Comparison of ENCODE assay signal across 23 cellular contexts in genomic region chrX:115178473-115178872, GRCh38. TPM values are rescaled to one million over a fixed set of nuclear protein-coding genes. Genes with fewer than 3 reads are reported as not detected.
"Had no signal": no experiment of that assay in that cellular context is flagged by ENCODE, and none has a peak within 500 bp of the region (broad histone marks: within the 10 kb centered on the region; RNA-seq: fewer than 3 reads in every experiment).

No MANE protein-coding gene starts in this region.

- H3K9me3 ChIP-seq: SJCRH30 had no signal

- DNase-seq: KBM-7, NCI-H1092, NCI-H1105 treated with DMSO at 0.1 percent for 48 hours, NCI-H1436, NCI-H187, NCI-H2029, NCI-H2081 treated with DMSO at 0.1 percent for 48 hours, NCI-H2171, NCI-H446, NCI-H510A, NCI-H524 treated with DMSO at 0.1 percent for 48 hours, NCI-H69, NCI-H774, PC-3, SHP77 treated with DMSO at 0.1 percent for 48 hours, SJCRH30 had no signal

- H3K4me3 ChIP-seq: SJCRH30 had no signal

- H3K27me3 ChIP-seq: SJCRH30 had no signal

- H3K27ac ChIP-seq: SJCRH30 had no signal

- ATAC-seq: Panc1, PC-3, Right ventricle myocardium inferior, SK-N-SH treated with all-trans-retinoic acid at 6 μM for 48 hours had no signal

- H3K4me1 ChIP-seq: SJCRH30 had no signal

RNA-seq across cellular contexts. Expression of gene RBMXL3, which starts 10.7 kb away (rescaled TPM):
- total RNA-seq: HT1080, LHCN-M2, MCF 10A, OCI-LY7, PC-3, Right ventricle myocardium inferior, SJCRH30 had no signal

RNA-seq across cellular contexts. Expression of gene LRCH2, which starts 55.4 kb away (rescaled TPM):
- total RNA-seq: LHCN-M2, OCI-LY7 had no signal
